Comparison of ENCODE assay signal across 8 cellular contexts in genomic region chr9:34647651-34648050, GRCh38. TPM values are rescaled to one million over a fixed set of nuclear protein-coding genes. Genes with fewer than 3 reads are reported as not detected.
A peak's percentile ranks its signal among the peaks of the same experiment; 100 is the strongest.
DNase-seq lines count a peak whose midpoint lies in the region; ATAC-seq and TF ChIP-seq lines count a peak whose summit lies in the region.

No MANE protein-coding gene starts in this region.

- no peak for ATAC-seq in activated naive CD4-positive, alpha-beta T cell treated with anti-CD3 and anti-CD28 coated beads, Interleukin-2, amount 50 U/mL, for 72 hours
- ATAC-seq in GM18519 (IDR thresholded peaks at IDR 0.05; ENCODE audit: low FRiP score, unreplicated experiment): no peak

- H3K36me3 ChIP-seq in kidney epithelial cell (ENCODE audit: control insufficient read depth, insufficient read depth, low read length) (no peaks in the 10 kb centered on the region), stomach smooth muscle (ENCODE audit: control insufficient read depth in 2 of 2, insufficient read depth in 2 of 2, low read length in 2 of 2) (peaks cover 13 to 20% of the 10 kb centered on the region in 2 donors)

- DNase-seq in activated CD4-positive, alpha-beta T cell treated with anti-CD3 and anti-CD28 coated beads, Interleukin-2, amount 10 ng/mL, durations not matched to agents 24 days and 14 days: peak; percentile 66
- no peak for DNase-seq in activated CD4-positive, alpha-beta T cell treated with anti-CD3 and anti-CD28 coated beads, Interleukin-2, amount 50 U/mL, for 1 hour
- DNase-seq in activated naive CD4-positive, alpha-beta T cell treated with anti-CD3 and anti-CD28 coated beads, Interleukin-2, amount 50 U/mL, for 72 hours (ENCODE audit: low spot score in 2 of 2): no peak
- DNase-seq in kidney epithelial cell (ENCODE audit: low read depth) (no peak), NCI-H510A (lab: John Stamatoyannopoulos, UW) (no peak)
- DNase-seq in stimulated activated CD4-positive, alpha-beta T cell treated with anti-CD3 and anti-CD28 coated beads, Interleukin-4, amount 100 ng/mL, for 4 hours: no peak

- no peak for TF ChIP-seq CTCF in kidney epithelial cell (IDR thresholded peaks at IDR 0.05; ENCODE audit: insufficient read depth, low read length, poor library complexity, severe bottlenecking)

- H3K4me1 Mint-ChIP-seq in activated CD4-positive, alpha-beta T cell treated with anti-CD3 and anti-CD28 coated beads, Interleukin-2, amount 10 ng/mL, durations not matched to agents 24 days and 14 days: peaks cover 36% of the 10 kb centered on the region

- no peaks in the 10 kb centered on the region for H3K9me3 Mint-ChIP-seq in activated CD4-positive, alpha-beta T cell treated with anti-CD3 and anti-CD28 coated beads, Interleukin-2, amount 10 ng/mL, durations not matched to agents 24 days and 14 days
- H3K9me3 Mint-ChIP-seq in activated naive CD4-positive, alpha-beta T cell treated with anti-CD3 and anti-CD28 coated beads, Interleukin-2, amount 50 U/mL, for 72 hours: no peaks in the 10 kb centered on the region

- H3K27me3 ChIP-seq in kidney epithelial cell (ENCODE audit: control insufficient read depth, insufficient read depth, low read length) (no peaks in the 10 kb centered on the region), stomach smooth muscle (ENCODE audit: control insufficient read depth in 1 of 2, insufficient read depth in 2 of 2, low read length in 2 of 2) (no peaks in the 10 kb centered on the region)

- peak overlapping the region; percentile 61 for H3K4me3 ChIP-seq in kidney epithelial cell (ENCODE audit: low read depth, low read length)
- H3K4me3 ChIP-seq in stomach smooth muscle (ENCODE audit: low read length in 2 of 2): peak overlapping the region; percentile 85 to 93

- H3K9me3 ChIP-seq in stomach smooth muscle (ENCODE audit: control insufficient read depth in 2 of 2, low read length in 2 of 2): no peaks in the 10 kb centered on the region

- intact Hi-C loops in activated CD4-positive, alpha-beta T cell treated with anti-CD3 and anti-CD28 coated beads, Interleukin-2, amount 10 ng/mL, durations not matched to agents 24 days and 14 days (cut with micrococcal nuclease): loop anchor here (1.0 kb wide), 1 partner anchor 55 kb away; no protein-coding TSS in a partner anchor

- peak overlapping the region; percentile 92 for H3K27ac Mint-ChIP-seq in activated CD4-positive, alpha-beta T cell treated with anti-CD3 and anti-CD28 coated beads, Interleukin-2, amount 10 ng/mL, durations not matched to agents 24 days and 14 days
- peak overlapping the region; percentile 75 to 88 for H3K27ac Mint-ChIP-seq in activated naive CD4-positive, alpha-beta T cell treated with anti-CD3 and anti-CD28 coated beads, Interleukin-2, amount 50 U/mL, for 72 hours

- H3K4me1 ChIP-seq in stomach smooth muscle (ENCODE audit: control insufficient read depth, insufficient read depth, low read length): peaks cover 49% of the 10 kb centered on the region

- H3K9ac ChIP-seq in stomach smooth muscle (ENCODE audit: low read length in 2 of 2): peak overlapping the region; percentile 90 to 92

- H3K36me3 Mint-ChIP-seq in activated CD4-positive, alpha-beta T cell treated with anti-CD3 and anti-CD28 coated beads, Interleukin-2, amount 10 ng/mL, durations not matched to agents 24 days and 14 days (ENCODE audit: low read depth): peaks cover 34% of the 10 kb centered on the region
- peaks cover 25 to 26% of the 10 kb centered on the region in 2 donors for H3K36me3 Mint-ChIP-seq in activated naive CD4-positive, alpha-beta T cell treated with anti-CD3 and anti-CD28 coated beads, Interleukin-2, amount 50 U/mL, for 72 hours

- H3K27me3 Mint-ChIP-seq in activated CD4-positive, alpha-beta T cell treated with anti-CD3 and anti-CD28 coated beads, Interleukin-2, amount 10 ng/mL, durations not matched to agents 24 days and 14 days: no peaks in the 10 kb centered on the region

- peak overlapping the region; percentile 84 for H3K27ac ChIP-seq in stomach smooth muscle (ENCODE audit: low read length)

- H3K4me3 Mint-ChIP-seq in activated CD4-positive, alpha-beta T cell treated with anti-CD3 and anti-CD28 coated beads, Interleukin-2, amount 10 ng/mL, durations not matched to agents 24 days and 14 days: peak overlapping the region; percentile 94

RNA-seq across cellular contexts. Expression of gene GALT, which starts 1.2 kb away (rescaled TPM):
- total RNA-seq in activated CD4-positive, alpha-beta T cell treated with anti-CD3 and anti-CD28 coated beads, Interleukin-2, amount 10 ng/mL, durations not matched to agents 24 days and 14 days: 68.9 and 73.4 TPM in 2 replicates
- 100 to 1,000 TPM in 1 of 2 donors, 10 to 100 TPM in 1; 63.5 to 104 TPM for total RNA-seq in activated naive CD4-positive, alpha-beta T cell treated with anti-CD3 and anti-CD28 coated beads, Interleukin-2, amount 50 U/mL, for 72 hours
- total RNA-seq in kidney epithelial cell: 34.4 and 39.4 TPM in 2 replicates

RNA-seq across cellular contexts. Expression of gene IL11RA, which starts 4.3 kb away (rescaled TPM):
- 29.7 and 34.4 TPM in 2 replicates for total RNA-seq in activated CD4-positive, alpha-beta T cell treated with anti-CD3 and anti-CD28 coated beads, Interleukin-2, amount 10 ng/mL, durations not matched to agents 24 days and 14 days
- 10 to 100 TPM; 41.8 to 44.2 TPM for total RNA-seq in activated naive CD4-positive, alpha-beta T cell treated with anti-CD3 and anti-CD28 coated beads, Interleukin-2, amount 50 U/mL, for 72 hours
- total RNA-seq in kidney epithelial cell: 5.9 and 11.6 TPM in 2 replicates

RNA-seq across cellular contexts. Expression of gene SIGMAR1, which starts 10.1 kb away (rescaled TPM):
- total RNA-seq in activated CD4-positive, alpha-beta T cell treated with anti-CD3 and anti-CD28 coated beads, Interleukin-2, amount 10 ng/mL, durations not matched to agents 24 days and 14 days: 117 and 128 TPM in 2 replicates
- total RNA-seq in activated naive CD4-positive, alpha-beta T cell treated with anti-CD3 and anti-CD28 coated beads, Interleukin-2, amount 50 U/mL, for 72 hours: 10 to 100 TPM; 41.9 to 63.6 TPM
- 121 and 129 TPM in 2 replicates for total RNA-seq in kidney epithelial cell

RNA-seq across cellular contexts. Expression of gene CCL27, which starts 14.8 kb away (rescaled TPM):
- total RNA-seq in activated CD4-positive, alpha-beta T cell treated with anti-CD3 and anti-CD28 coated beads, Interleukin-2, amount 10 ng/mL, durations not matched to agents 24 days and 14 days: 0.52 and 0.70 TPM in 2 replicates
- under 1 TPM in 1 of 2 donors, not detected in 1; 0.64 TPM for total RNA-seq in activated naive CD4-positive, alpha-beta T cell treated with anti-CD3 and anti-CD28 coated beads, Interleukin-2, amount 50 U/mL, for 72 hours
- not detected in 2 replicates for total RNA-seq in kidney epithelial cell

RNA-seq across cellular contexts. Expression of gene ARID3C, which starts 18.8 kb away (rescaled TPM):
- 0.14 TPM in 1 of 2 replicates, not detected in the other for total RNA-seq in activated CD4-positive, alpha-beta T cell treated with anti-CD3 and anti-CD28 coated beads, Interleukin-2, amount 10 ng/mL, durations not matched to agents 24 days and 14 days
- 1 to 10 TPM in 1 of 2 donors, not detected in 1; 1.6 TPM for total RNA-seq in activated naive CD4-positive, alpha-beta T cell treated with anti-CD3 and anti-CD28 coated beads, Interleukin-2, amount 50 U/mL, for 72 hours
- 0.48 and 1.0 TPM in 2 replicates for total RNA-seq in kidney epithelial cell
